29 cellular contexts compared by ENCODE assay signal in genomic region chr12:21183721-21184275, GRCh38. TPM values are rescaled to one million over a fixed set of nuclear protein-coding genes. Genes with fewer than 3 reads are reported as not detected.
"Had no signal": no experiment of that assay in that cellular context is flagged by ENCODE, and none has a peak within 500 bp of the region (broad histone marks: within the 10 kb centered on the region; RNA-seq: fewer than 3 reads in every experiment).

No MANE protein-coding gene starts in this region.

- H3K4me3 Mint-ChIP-seq: activated B cell treated with CpG ODN at 0.5 μM for 24 hours; activated CD4-positive, alpha-beta T cell treated with anti-CD3 and anti-CD28 coated beads for 36 hours; activated T-cell treated with anti-CD3 and anti-CD28 coated beads, Interleukin-2, amount 50 U/mL, for 24 hours; activated T-helper 17 cell treated with anti-CD3 and anti-CD28 coated beads, Interleukin-2, amount 50 U/mL, for 72 hours; central memory CD8-positive, alpha-beta T cell; immature natural killer cell; naive thymus-derived CD8-positive, alpha-beta T cell; neural progenitor cell; T-helper 1 cell treated with Interleukin-12 subunit alpha and Interleukin-12 subunit beta and Interleukin-4 antibody, amounts not matched to agents 30 μg/mL and 1 μg/mL, for 36 hours had no signal

- H3K27ac Mint-ChIP-seq: activated B cell treated with CpG ODN at 0.5 μM for 24 hours; activated CD4-positive, alpha-beta T cell treated with anti-CD3 and anti-CD28 coated beads for 36 hours; activated T-cell treated with anti-CD3 and anti-CD28 coated beads, Interleukin-2, amount 50 U/mL, for 24 hours; activated T-helper 17 cell treated with anti-CD3 and anti-CD28 coated beads, Interleukin-2, amount 50 U/mL, for 72 hours; immature natural killer cell; naive thymus-derived CD8-positive, alpha-beta T cell; neural progenitor cell; T-helper 1 cell treated with Interleukin-12 subunit alpha and Interleukin-12 subunit beta and Interleukin-4 antibody, amounts not matched to agents 30 μg/mL and 1 μg/mL, for 36 hours had no signal

- ATAC-seq: activated CD4-positive, alpha-beta T cell treated with anti-CD3 and anti-CD28 coated beads for 36 hours; activated T-helper 17 cell treated with anti-CD3 and anti-CD28 coated beads, Interleukin-2, amount 50 U/mL, for 72 hours; left lung; naive thymus-derived CD8-positive, alpha-beta T cell had no signal

- H3K36me3 ChIP-seq: breast epithelium, left lung, neural progenitor cell, upper lobe of left lung had no signal

- H3K4me3 ChIP-seq: breast epithelium, coronary artery, left lung, lung, neural progenitor cell, upper lobe of left lung had no signal

- DNase-seq: activated B cell treated with CpG ODN at 0.5 μM for 24 hours; activated CD4-positive, alpha-beta T cell treated with anti-CD3 and anti-CD28 coated beads for 36 hours; activated CD4-positive, alpha-beta T cell treated with anti-CD3 and anti-CD28 coated beads, Interleukin-2, amount 50 U/mL, for 4 hours; activated CD8-positive, alpha-beta memory T cell treated with anti-CD3 and anti-CD28 coated beads for 24 hours; activated CD8-positive, alpha-beta memory T cell treated with anti-CD3 and anti-CD28 coated beads, Interleukin-2, amount 50 U/mL, for 4 hours; activated naive CD4-positive, alpha-beta T cell treated with Interleukin-2 at 50 U/mL for 16 hours; activated T-cell treated with anti-CD3 and anti-CD28 coated beads, Interleukin-2, amount 50 U/mL, for 24 hours; foreskin fibroblast; immature natural killer cell; kidney glomerular epithelial cell; left lung; naive thymus-derived CD8-positive, alpha-beta T cell; posterior cingulate gyrus; stimulated activated CD4-positive, alpha-beta T cell treated with anti-CD3 and anti-CD28 coated beads, Interleukin-4, amount 100 ng/mL, for 1 hour; stimulated activated naive CD4-positive, alpha-beta T cell; T1000; upper lobe of left lung had no signal

- H3K4me2 ChIP-seq: neural progenitor cell had no signal

- H3K27me3 Mint-ChIP-seq: activated B cell treated with CpG ODN at 0.5 μM for 24 hours; activated CD4-positive, alpha-beta T cell treated with anti-CD3 and anti-CD28 coated beads for 36 hours; activated T-cell treated with anti-CD3 and anti-CD28 coated beads, Interleukin-2, amount 50 U/mL, for 24 hours; activated T-helper 17 cell treated with anti-CD3 and anti-CD28 coated beads, Interleukin-2, amount 50 U/mL, for 72 hours; central memory CD8-positive, alpha-beta T cell had no signal

- H3K27me3 ChIP-seq: breast epithelium, left lung, neural progenitor cell, upper lobe of left lung had no signal

- H3K9me3 ChIP-seq: breast epithelium, left lung, upper lobe of left lung had no signal

- H3K4me1 Mint-ChIP-seq: activated B cell treated with CpG ODN at 0.5 μM for 24 hours; activated CD4-positive, alpha-beta T cell treated with anti-CD3 and anti-CD28 coated beads for 36 hours; activated T-helper 17 cell treated with anti-CD3 and anti-CD28 coated beads, Interleukin-2, amount 50 U/mL, for 72 hours; central memory CD8-positive, alpha-beta T cell; immature natural killer cell; naive thymus-derived CD8-positive, alpha-beta T cell; neural progenitor cell had no signal

- H3K9ac ChIP-seq: neural progenitor cell had no signal

- H3K27ac ChIP-seq: breast epithelium, coronary artery, left lung, neural progenitor cell, upper lobe of left lung had no signal

- H2AFZ ChIP-seq: neural progenitor cell had no signal

- H3K9me3 Mint-ChIP-seq: activated T-cell treated with anti-CD3 and anti-CD28 coated beads, Interleukin-2, amount 50 U/mL, for 24 hours; activated T-helper 17 cell treated with anti-CD3 and anti-CD28 coated beads, Interleukin-2, amount 50 U/mL, for 72 hours; central memory CD8-positive, alpha-beta T cell; neural progenitor cell; T-helper 1 cell treated with Interleukin-12 subunit alpha and Interleukin-12 subunit beta and Interleukin-4 antibody, amounts not matched to agents 30 μg/mL and 1 μg/mL, for 36 hours had no signal

- H3K36me3 Mint-ChIP-seq: immature natural killer cell; naive thymus-derived CD8-positive, alpha-beta T cell; neural progenitor cell had no signal

- H3K4me1 ChIP-seq: breast epithelium, left lung, upper lobe of left lung had no signal

RNA-seq across cellular contexts. Expression of gene SLCO1B1, which starts 52.8 kb away (rescaled TPM):
- total RNA-seq: activated B cell treated with CpG ODN at 0.5 μM for 24 hours; activated CD4-positive, alpha-beta T cell treated with anti-CD3 and anti-CD28 coated beads for 36 hours; activated T-helper 17 cell treated with anti-CD3 and anti-CD28 coated beads, Interleukin-2, amount 50 U/mL, for 72 hours; epithelial cell of proximal tubule; fibroblast of lung; left lung; lung; naive thymus-derived CD8-positive, alpha-beta T cell; omental fat pad; sciatic nerve; upper lobe of left lung had no signal
- polyA plus RNA-seq: fibroblast of lung; immature natural killer cell; lung; naive thymus-derived CD8-positive, alpha-beta T cell; thymus had no signal
